In the genomic region with DNA sequence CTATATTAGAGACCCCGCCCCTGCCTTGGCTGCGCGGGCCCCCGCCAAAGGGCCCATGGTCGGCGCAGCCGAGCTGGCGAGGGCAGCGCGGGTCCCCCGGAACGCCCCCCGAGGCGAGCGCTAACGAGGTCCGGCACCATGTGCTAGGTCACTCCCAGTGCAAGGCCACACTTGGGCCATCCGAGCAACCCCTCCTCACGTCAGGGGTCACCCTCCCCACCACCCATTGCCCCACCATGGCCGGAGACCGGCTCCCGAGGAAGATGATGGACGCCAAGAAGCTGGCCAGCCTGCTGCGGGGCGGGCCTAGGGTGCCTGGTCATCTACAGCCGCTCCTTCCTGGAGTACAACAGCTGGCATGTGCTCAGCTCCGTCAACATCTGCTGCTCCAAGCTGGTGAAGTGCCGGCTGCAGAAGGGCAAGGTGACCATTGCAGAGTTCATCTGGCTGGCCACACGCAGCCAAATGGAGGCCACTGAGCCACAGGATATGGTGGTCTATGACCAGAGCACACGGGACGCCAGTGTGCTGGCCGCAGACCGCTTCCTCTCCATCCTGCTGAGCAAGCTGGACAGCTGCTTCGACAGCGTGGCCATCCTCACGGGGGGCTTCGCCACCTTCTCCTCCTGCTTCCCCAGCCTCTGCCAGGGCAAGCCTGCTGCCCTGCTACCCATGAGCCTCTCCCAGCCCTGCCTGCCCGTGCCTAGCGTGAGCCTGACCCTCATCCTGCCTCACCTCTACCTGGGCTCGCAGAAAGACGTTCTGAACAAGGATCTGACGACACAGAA, we compare ENCODE assay signal across 8 cellular contexts. TPM values are rescaled to one million over a fixed set of nuclear protein-coding genes. Genes with fewer than 3 reads are reported as not detected.
DNase-seq lines count a peak whose midpoint lies in the region; TF ChIP-seq lines count a peak whose summit lies in the region.
"Had no signal": no experiment of that assay in that cellular context is flagged by ENCODE, and none has a peak within 500 bp of the region (broad histone marks: within the 10 kb centered on the region; RNA-seq: fewer than 3 reads in every experiment).

No MANE protein-coding gene starts in this region.

- H3K27ac ChIP-seq in breast epithelium (no peak overlapping the region), trophoblast cell (ENCODE audit: low read depth, low read length) (no peak overlapping the region)

- no peak overlapping the region for H2BK12ac ChIP-seq in trophoblast cell (ENCODE audit: low read length)

- peak overlapping the region; percentile 10 for H2AK5ac ChIP-seq in trophoblast cell (ENCODE audit: low read length)

- intact Hi-C loops in breast epithelium (cut with DNase I; ENCODE audit: low total_unique reads), result no loop called here
- intact Hi-C loops in posterior vena cava (cut with DNase I), result no loop called here

- H3K4ac ChIP-seq in trophoblast cell (ENCODE audit: low read depth, low read length), result peak overlapping the region; percentile 53

- H3K79me2 ChIP-seq in Loucy (ENCODE audit: insufficient read depth, low read length) (peaks cover 41% of the 10 kb centered on the region), trophoblast cell (ENCODE audit: control insufficient read depth, insufficient read depth, low read length, poor library complexity) (peaks cover 4% of the 10 kb centered on the region)

- H2BK5ac ChIP-seq in trophoblast cell (ENCODE audit: low read depth, low read length, poor library complexity), result no peak overlapping the region

- H3K18ac ChIP-seq in trophoblast cell (ENCODE audit: low read length), result no peak overlapping the region

- H3K27me3 ChIP-seq in Loucy (ENCODE audit: insufficient read depth, low read length, poor library complexity, severe bottlenecking) (no peaks in the 10 kb centered on the region), breast epithelium (no peaks in the 10 kb centered on the region), trophoblast cell (ENCODE audit: insufficient read depth, low read length) (no peaks in the 10 kb centered on the region)

- H3K9ac ChIP-seq in Loucy (ENCODE audit: low read depth, low read length, poor library complexity, severe bottlenecking) (peak overlapping the region; percentile 82), trophoblast cell (ENCODE audit: low read length) (no peak overlapping the region)

- no peak overlapping the region for H4K91ac ChIP-seq in trophoblast cell (ENCODE audit: low read depth, low read length)

- H3K14ac ChIP-seq in trophoblast cell (ENCODE audit: low read length), result no peak overlapping the region

- no peak overlapping the region for H2BK120ac ChIP-seq in trophoblast cell (ENCODE audit: insufficient read depth, low read length, poor library complexity)

- no peak overlapping the region for H4K8ac ChIP-seq in trophoblast cell (ENCODE audit: low read depth, low read length)

- H4K20me1 ChIP-seq in Loucy (ENCODE audit: insufficient read depth, low read length, poor library complexity, severe bottlenecking), result no peaks in the 10 kb centered on the region

- TF ChIP-seq CTCF in Loucy (conservative IDR thresholded peaks at IDR 0.05; ENCODE audit: low read length) (no peak), breast epithelium (IDR thresholded peaks at IDR 0.05) (no peak)

- H3K23ac ChIP-seq in trophoblast cell (ENCODE audit: low read length), result no peak overlapping the region

- H3K4me3 ChIP-seq in Loucy (ENCODE audit: low read length, poor library complexity, severe bottlenecking) (peak overlapping the region; percentile 86), breast epithelium (peak overlapping the region in 2 of 3 donors; percentile 48 to 82), trophoblast cell (ENCODE audit: low read depth, low read length) (no peak overlapping the region)

- TF ChIP-seq POLR2A in breast epithelium (IDR thresholded peaks at IDR 0.05), result no peak

- DNase-seq in breast epithelium (ENCODE audit: low spot score in 2 of 2) (no peak), trophoblast cell (no peak), AG08395 (ENCODE audit: low spot score) (no peak), posterior vena cava (ENCODE audit: low spot score) (no peak), GM03348 (ENCODE audit: low spot score) (no peak)
- DNase-seq: caudate nucleus, left colon had no signal

- peaks cover 5% of the 10 kb centered on the region for H3K79me1 ChIP-seq in trophoblast cell (ENCODE audit: low read length)

- WGBS in trophoblast cell (ENCODE audit: extremely low coverage, insufficient coverage, insufficient read length), result no CpG with 5 or more reads among the region's 42 CpGs

- no peaks in the 10 kb centered on the region; the same call in 1 of the 2 replicates for H3K36me3 ChIP-seq in Loucy (ENCODE audit: insufficient read depth, low read length)
- H3K36me3 ChIP-seq in breast epithelium, result no peaks in the 10 kb centered on the region
- peaks cover 26 to 34% of the 10 kb centered on the region in 2 experiments for H3K36me3 ChIP-seq in trophoblast cell (ENCODE audit: control insufficient read depth in 1 of 2, insufficient read depth in 2 of 2, low read length in 2 of 2)

- H4K12ac ChIP-seq in trophoblast cell (ENCODE audit: low read depth, low read length), result peak overlapping the region; percentile 43

- no peaks in the 10 kb centered on the region for H3K9me2 ChIP-seq in Loucy (replicated peaks; ENCODE audit: low read depth, low read length)

- no peak overlapping the region for H2AFZ ChIP-seq in Loucy (ENCODE audit: low read length)
- H2AFZ ChIP-seq in trophoblast cell (ENCODE audit: insufficient read depth, low read length, poor library complexity), result no peak overlapping the region

- no peaks in the 10 kb centered on the region for H3F3A ChIP-seq in Loucy (ENCODE audit: low read depth)

- H3K4me1 ChIP-seq in Loucy (ENCODE audit: insufficient read depth, low read length, poor library complexity, severe bottlenecking), result peaks cover 9% of the 10 kb centered on the region
- peaks cover 0 to 5% of the 10 kb centered on the region in 2 donors for H3K4me1 ChIP-seq in breast epithelium
- peaks cover 2 to 3% of the 10 kb centered on the region in 2 experiments for H3K4me1 ChIP-seq in trophoblast cell (ENCODE audit: control insufficient read depth in 1 of 2, insufficient read depth in 2 of 2, low read length in 2 of 2)

- peak overlapping the region; percentile 90 for H3K4me2 ChIP-seq in Loucy (ENCODE audit: low read depth, low read length, poor library complexity, severe bottlenecking)
- no peak overlapping the region for H3K4me2 ChIP-seq in trophoblast cell (ENCODE audit: low read length)

- H3K9me3 ChIP-seq in Loucy (ENCODE audit: insufficient read depth, low read depth, low read length) (no peaks in the 10 kb centered on the region), breast epithelium (no peaks in the 10 kb centered on the region), trophoblast cell (ENCODE audit: insufficient read depth, low read depth, low read length) (no peaks in the 10 kb centered on the region)

RNA-seq across cellular contexts. Expression of gene SEC24C, which starts 12.4 kb away (rescaled TPM):
- 10 to 100 TPM; 33.9 to 57.7 (median 50.1) TPM for total RNA-seq in breast epithelium
- polyA plus RNA-seq in trophoblast cell (2013), result 62.6 and 66.3 TPM in 2 replicates
- total RNA-seq in posterior vena cava, result 10 to 100 TPM; 51.3 to 51.4 TPM

RNA-seq across cellular contexts. Expression of gene AGAP5, which starts 33.9 kb away (rescaled TPM):
- 10 to 100 TPM in 1 of 3 donors, 1 to 10 TPM in 2; 5.4 to 11.7 (median 7.9) TPM for total RNA-seq in breast epithelium
- 2.8 and 3.1 TPM in 2 replicates for polyA plus RNA-seq in trophoblast cell (2013)
- total RNA-seq in posterior vena cava, result 1 to 10 TPM; 7.3 to 7.8 TPM

RNA-seq across cellular contexts. Expression of gene CHCHD1, which starts 50.1 kb away (rescaled TPM):
- total RNA-seq in breast epithelium, result 10 to 100 TPM; 25.1 to 37.0 (median 29.9) TPM
- polyA plus RNA-seq in trophoblast cell (2013), result 119 and 120 TPM in 2 replicates
- total RNA-seq in posterior vena cava, result 10 to 100 TPM; 15.1 to 18.8 TPM

RNA-seq across cellular contexts. Expression of gene ZSWIM8, which starts 53.6 kb away (rescaled TPM):
- total RNA-seq in breast epithelium, result 10 to 100 TPM; 79.2 to 87.8 (median 84.2) TPM
- polyA plus RNA-seq in trophoblast cell (2013), result 129 and 133 TPM in 2 replicates
- 10 to 100 TPM; 73.4 to 92.0 TPM for total RNA-seq in posterior vena cava
